28 cellular contexts compared by ENCODE assay signal in genomic region chr1:245971711-245972085, GRCh38.
"Had no signal": no experiment of that assay in that cellular context is flagged by ENCODE, and none has a peak within 500 bp of the region (broad histone marks: within the 10 kb centered on the region; RNA-seq: fewer than 3 reads in every experiment).

No MANE protein-coding gene starts in this region.

- H3K27ac ChIP-seq: ascending aorta, breast epithelium, dorsolateral prefrontal cortex, esophagus muscularis mucosa, heart left ventricle, lower lobe of right lung, neural progenitor cell, transverse colon, vagina, WERI-Rb-1 had no signal

- H3K9ac ChIP-seq: neural progenitor cell had no signal

- H3K27me3 ChIP-seq: ascending aorta, breast epithelium, dorsolateral prefrontal cortex, esophagus muscularis mucosa, heart left ventricle, neural progenitor cell, transverse colon, vagina had no signal

- H3K9me3 Mint-ChIP-seq: activated naive CD8-positive, alpha-beta T cell treated with anti-CD3 and anti-CD28 coated beads, Interleukin-2, amount 50 U/mL, for 24 hours; activated T-helper 1 cell treated with anti-CD3 and anti-CD28 coated beads, Interleukin-12 subunit alpha, Interleukin-12 subunit beta, Interleukin-2, Interleukin-4 antibody, amounts not matched to agents 30 ng/mL and 10 ng/mL and 1 ng/mL, durations not matched to agents 14 hours and 24 hours and 36 hours; central memory CD8-positive, alpha-beta T cell; neural progenitor cell; T-helper 2 cell treated with Interferon-gamma antibody and Interleukin-4, amounts not matched to agents 5 μg/mL and 100 μg/mL, for 36 hours had no signal

- ATAC-seq: activated CD8-positive, alpha-beta memory T cell treated with anti-CD3 and anti-CD28 coated beads, Interleukin-2, amount 10 ng/mL, durations not matched to agents 7 days and 5 days; activated CD8-positive, alpha-beta T cell treated with anti-CD3 and anti-CD28 coated beads for 36 hours; activated naive CD8-positive, alpha-beta T cell treated with anti-CD3 and anti-CD28 coated beads, Interleukin-2, amount 50 U/mL, for 24 hours; heart left ventricle; left lobe of liver; lower lobe of right lung; naive thymus-derived CD8-positive, alpha-beta T cell; sciatic nerve; stimulated activated naive B cell treated with anti-CD40 and anti-IgM and Interleukin-4, amounts not matched to agents 10 μg/mL and 1 μg/mL and 100 μg/mL, for 72 hours had no signal

- H3K4me1 ChIP-seq: ascending aorta, breast epithelium, esophagus muscularis mucosa, heart left ventricle, lower lobe of right lung, neural progenitor cell, vagina had no signal

- H3K4me3 ChIP-seq: ascending aorta, breast epithelium, dorsolateral prefrontal cortex, esophagus muscularis mucosa, heart left ventricle, lower lobe of right lung, neural progenitor cell, transverse colon, vagina had no signal

- H3K4me2 ChIP-seq: neural progenitor cell had no signal

- DNase-seq: activated CD4-positive, alpha-beta T cell treated with anti-CD3 and anti-CD28 coated beads, Interleukin-2, amount 10 ng/mL, durations not matched to agents 7 days and 5 days; activated CD4-positive, CD25-positive, alpha-beta regulatory T cell treated with anti-CD3 and anti-CD28 coated beads, Interleukin-2, amount 50 U/mL, for 72 hours; activated CD8-positive, alpha-beta memory T cell treated with anti-CD3 and anti-CD28 coated beads, Interleukin-2, amount 10 ng/mL, durations not matched to agents 7 days and 5 days; activated CD8-positive, alpha-beta T cell treated with anti-CD3 and anti-CD28 coated beads for 36 hours; activated gamma-delta T cell; activated naive CD4-positive, alpha-beta T cell treated with anti-CD3 and anti-CD28 coated beads, Interleukin-2, amount 50 U/mL, for 16 hours; activated naive CD8-positive, alpha-beta T cell treated with anti-CD3 and anti-CD28 coated beads, Interleukin-2, amount 50 U/mL, for 24 hours; activated T-cell treated with anti-CD3 and anti-CD28 coated beads for 4 hours; dorsolateral prefrontal cortex; heart left ventricle; lower lobe of right lung; naive thymus-derived CD8-positive, alpha-beta T cell; posterior cingulate gyrus; stimulated activated CD4-positive, alpha-beta T cell treated with anti-CD3 and anti-CD28 coated beads, Interleukin-2, amount 100 ng/mL, for 48 hours; stimulated activated CD8-positive, alpha-beta memory T cell treated with anti-CD3 and anti-CD28 coated beads, Interleukin-4, amount 100 ng/mL, for 48 hours; stimulated activated naive B cell treated with anti-CD40 and anti-IgM and Interleukin-4, amounts not matched to agents 10 μg/mL and 1 μg/mL and 100 μg/mL, for 72 hours; transverse colon; WERI-Rb-1 had no signal

- H3K27me3 Mint-ChIP-seq: activated CD4-positive, alpha-beta T cell treated with anti-CD3 and anti-CD28 coated beads, Interleukin-2, amount 10 ng/mL, durations not matched to agents 7 days and 5 days; activated CD8-positive, alpha-beta memory T cell treated with anti-CD3 and anti-CD28 coated beads, Interleukin-2, amount 10 ng/mL, durations not matched to agents 7 days and 5 days; activated CD8-positive, alpha-beta T cell treated with anti-CD3 and anti-CD28 coated beads for 36 hours; activated naive CD8-positive, alpha-beta T cell treated with anti-CD3 and anti-CD28 coated beads, Interleukin-2, amount 50 U/mL, for 24 hours; central memory CD8-positive, alpha-beta T cell; naive thymus-derived CD8-positive, alpha-beta T cell; stimulated activated naive B cell treated with anti-CD40 and anti-IgM and Interleukin-4, amounts not matched to agents 10 μg/mL and 1 μg/mL and 100 μg/mL, for 72 hours had no signal

- H3K36me3 ChIP-seq: ascending aorta, breast epithelium, esophagus muscularis mucosa, heart left ventricle, lower lobe of right lung, neural progenitor cell, transverse colon, vagina, WERI-Rb-1 had no signal

- H3K27ac Mint-ChIP-seq: activated CD4-positive, alpha-beta T cell treated with anti-CD3 and anti-CD28 coated beads, Interleukin-2, amount 10 ng/mL, durations not matched to agents 7 days and 5 days; activated CD8-positive, alpha-beta memory T cell treated with anti-CD3 and anti-CD28 coated beads, Interleukin-2, amount 10 ng/mL, durations not matched to agents 7 days and 5 days; activated CD8-positive, alpha-beta T cell treated with anti-CD3 and anti-CD28 coated beads for 36 hours; activated naive CD8-positive, alpha-beta T cell treated with anti-CD3 and anti-CD28 coated beads, Interleukin-2, amount 50 U/mL, for 24 hours; activated T-helper 1 cell treated with anti-CD3 and anti-CD28 coated beads, Interleukin-12 subunit alpha, Interleukin-12 subunit beta, Interleukin-2, Interleukin-4 antibody, amounts not matched to agents 30 ng/mL and 10 ng/mL and 1 ng/mL, durations not matched to agents 14 hours and 24 hours and 36 hours; naive thymus-derived CD8-positive, alpha-beta T cell; neural progenitor cell; stimulated activated naive B cell treated with anti-CD40 and anti-IgM and Interleukin-4, amounts not matched to agents 10 μg/mL and 1 μg/mL and 100 μg/mL, for 72 hours; T-helper 2 cell treated with Interferon-gamma antibody and Interleukin-4, amounts not matched to agents 5 μg/mL and 100 μg/mL, for 36 hours had no signal

- H3K4me3 Mint-ChIP-seq: activated CD4-positive, alpha-beta T cell treated with anti-CD3 and anti-CD28 coated beads, Interleukin-2, amount 10 ng/mL, durations not matched to agents 7 days and 5 days; activated CD8-positive, alpha-beta memory T cell treated with anti-CD3 and anti-CD28 coated beads, Interleukin-2, amount 10 ng/mL, durations not matched to agents 7 days and 5 days; activated CD8-positive, alpha-beta T cell treated with anti-CD3 and anti-CD28 coated beads for 36 hours; activated naive CD8-positive, alpha-beta T cell treated with anti-CD3 and anti-CD28 coated beads, Interleukin-2, amount 50 U/mL, for 24 hours; activated T-helper 1 cell treated with anti-CD3 and anti-CD28 coated beads, Interleukin-12 subunit alpha, Interleukin-12 subunit beta, Interleukin-2, Interleukin-4 antibody, amounts not matched to agents 30 ng/mL and 10 ng/mL and 1 ng/mL, durations not matched to agents 14 hours and 24 hours and 36 hours; central memory CD8-positive, alpha-beta T cell; naive thymus-derived CD8-positive, alpha-beta T cell; neural progenitor cell; stimulated activated naive B cell treated with anti-CD40 and anti-IgM and Interleukin-4, amounts not matched to agents 10 μg/mL and 1 μg/mL and 100 μg/mL, for 72 hours; T-helper 2 cell treated with Interferon-gamma antibody and Interleukin-4, amounts not matched to agents 5 μg/mL and 100 μg/mL, for 36 hours had no signal

- H3K9me3 ChIP-seq: ascending aorta, breast epithelium, esophagus muscularis mucosa, lower lobe of right lung, transverse colon, vagina had no signal

- H3K4me1 Mint-ChIP-seq: activated CD4-positive, alpha-beta T cell treated with anti-CD3 and anti-CD28 coated beads, Interleukin-2, amount 10 ng/mL, durations not matched to agents 7 days and 5 days; activated CD8-positive, alpha-beta memory T cell treated with anti-CD3 and anti-CD28 coated beads, Interleukin-2, amount 10 ng/mL, durations not matched to agents 7 days and 5 days; activated naive CD8-positive, alpha-beta T cell treated with anti-CD3 and anti-CD28 coated beads, Interleukin-2, amount 50 U/mL, for 24 hours; central memory CD8-positive, alpha-beta T cell; neural progenitor cell had no signal

- H2AFZ ChIP-seq: neural progenitor cell had no signal

- H3K36me3 Mint-ChIP-seq: neural progenitor cell; stimulated activated naive B cell treated with anti-CD40 and anti-IgM and Interleukin-4, amounts not matched to agents 10 μg/mL and 1 μg/mL and 100 μg/mL, for 72 hours had no signal
